ENCODE assay signal across 1 cellular context in the genomic region with DNA sequence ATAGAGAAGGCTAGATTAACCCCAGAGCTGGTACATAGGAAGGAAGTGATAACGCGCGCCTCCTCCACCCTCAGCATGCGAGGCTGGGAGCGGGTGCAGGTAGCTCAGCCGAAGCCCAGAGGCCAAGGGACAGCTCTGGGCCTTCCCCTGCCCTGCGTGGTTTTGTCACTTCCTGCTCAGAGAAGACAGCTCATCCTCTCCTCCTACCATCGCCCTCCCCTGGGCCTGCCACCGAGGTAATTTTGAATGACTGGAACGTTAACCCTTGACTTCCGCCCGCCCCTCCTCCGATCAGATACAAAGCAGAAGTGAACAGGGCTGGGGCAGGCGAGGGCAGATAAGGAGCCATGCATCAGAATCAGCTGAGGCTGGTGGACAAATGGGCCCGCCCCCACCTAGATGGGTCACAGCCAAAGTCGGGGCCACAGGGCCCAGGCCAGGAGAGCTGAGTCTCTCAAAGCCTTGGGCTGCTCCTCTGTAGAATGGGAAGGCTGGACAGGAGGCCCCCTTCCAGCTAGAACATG.
TF ChIP-seq lines count a peak whose summit lies in the region.

No MANE protein-coding gene starts in this region.

TF ChIP-seq in GM12878, 131 proteins besides CTCF, POLR2A, EP300 and RAD21 (continued from another document and continues in another):
- TF ChIP-seq, protein P1, sequence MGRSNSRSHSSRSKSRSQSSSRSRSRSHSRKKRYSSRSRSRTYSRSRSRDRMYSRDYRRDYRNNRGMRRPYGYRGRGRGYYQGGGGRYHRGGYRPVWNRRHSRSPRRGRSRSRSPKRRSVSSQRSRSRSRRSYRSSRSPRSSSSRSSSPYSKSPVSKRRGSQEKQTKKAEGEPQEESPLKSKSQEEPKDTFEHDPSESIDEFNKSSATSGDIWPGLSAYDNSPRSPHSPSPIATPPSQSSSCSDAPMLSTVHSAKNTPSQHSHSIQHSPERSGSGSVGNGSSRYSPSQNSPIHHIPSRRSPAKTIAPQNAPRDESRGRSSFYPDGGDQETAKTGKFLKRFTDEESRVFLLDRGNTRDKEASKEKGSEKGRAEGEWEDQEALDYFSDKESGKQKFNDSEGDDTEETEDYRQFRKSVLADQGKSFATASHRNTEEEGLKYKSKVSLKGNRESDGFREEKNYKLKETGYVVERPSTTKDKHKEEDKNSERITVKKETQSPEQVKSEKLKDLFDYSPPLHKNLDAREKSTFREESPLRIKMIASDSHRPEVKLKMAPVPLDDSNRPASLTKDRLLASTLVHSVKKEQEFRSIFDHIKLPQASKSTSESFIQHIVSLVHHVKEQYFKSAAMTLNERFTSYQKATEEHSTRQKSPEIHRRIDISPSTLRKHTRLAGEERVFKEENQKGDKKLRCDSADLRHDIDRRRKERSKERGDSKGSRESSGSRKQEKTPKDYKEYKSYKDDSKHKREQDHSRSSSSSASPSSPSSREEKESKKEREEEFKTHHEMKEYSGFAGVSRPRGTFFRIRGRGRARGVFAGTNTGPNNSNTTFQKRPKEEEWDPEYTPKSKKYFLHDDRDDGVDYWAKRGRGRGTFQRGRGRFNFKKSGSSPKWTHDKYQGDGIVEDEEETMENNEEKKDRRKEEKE (IDR thresholded peaks at IDR 0.05) = no peak
- no peak for TF ChIP-seq ZBED1 (IDR thresholded peaks at IDR 0.05; ENCODE audit: borderline replicate concordance)
- TF ChIP-seq, protein P2, sequence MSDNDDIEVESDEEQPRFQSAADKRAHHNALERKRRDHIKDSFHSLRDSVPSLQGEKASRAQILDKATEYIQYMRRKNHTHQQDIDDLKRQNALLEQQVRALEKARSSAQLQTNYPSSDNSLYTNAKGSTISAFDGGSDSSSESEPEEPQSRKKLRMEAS (IDR thresholded peaks at IDR 0.05; ENCODE audit: low read depth, low read length) = no peak
- TF ChIP-seq, protein P3, sequence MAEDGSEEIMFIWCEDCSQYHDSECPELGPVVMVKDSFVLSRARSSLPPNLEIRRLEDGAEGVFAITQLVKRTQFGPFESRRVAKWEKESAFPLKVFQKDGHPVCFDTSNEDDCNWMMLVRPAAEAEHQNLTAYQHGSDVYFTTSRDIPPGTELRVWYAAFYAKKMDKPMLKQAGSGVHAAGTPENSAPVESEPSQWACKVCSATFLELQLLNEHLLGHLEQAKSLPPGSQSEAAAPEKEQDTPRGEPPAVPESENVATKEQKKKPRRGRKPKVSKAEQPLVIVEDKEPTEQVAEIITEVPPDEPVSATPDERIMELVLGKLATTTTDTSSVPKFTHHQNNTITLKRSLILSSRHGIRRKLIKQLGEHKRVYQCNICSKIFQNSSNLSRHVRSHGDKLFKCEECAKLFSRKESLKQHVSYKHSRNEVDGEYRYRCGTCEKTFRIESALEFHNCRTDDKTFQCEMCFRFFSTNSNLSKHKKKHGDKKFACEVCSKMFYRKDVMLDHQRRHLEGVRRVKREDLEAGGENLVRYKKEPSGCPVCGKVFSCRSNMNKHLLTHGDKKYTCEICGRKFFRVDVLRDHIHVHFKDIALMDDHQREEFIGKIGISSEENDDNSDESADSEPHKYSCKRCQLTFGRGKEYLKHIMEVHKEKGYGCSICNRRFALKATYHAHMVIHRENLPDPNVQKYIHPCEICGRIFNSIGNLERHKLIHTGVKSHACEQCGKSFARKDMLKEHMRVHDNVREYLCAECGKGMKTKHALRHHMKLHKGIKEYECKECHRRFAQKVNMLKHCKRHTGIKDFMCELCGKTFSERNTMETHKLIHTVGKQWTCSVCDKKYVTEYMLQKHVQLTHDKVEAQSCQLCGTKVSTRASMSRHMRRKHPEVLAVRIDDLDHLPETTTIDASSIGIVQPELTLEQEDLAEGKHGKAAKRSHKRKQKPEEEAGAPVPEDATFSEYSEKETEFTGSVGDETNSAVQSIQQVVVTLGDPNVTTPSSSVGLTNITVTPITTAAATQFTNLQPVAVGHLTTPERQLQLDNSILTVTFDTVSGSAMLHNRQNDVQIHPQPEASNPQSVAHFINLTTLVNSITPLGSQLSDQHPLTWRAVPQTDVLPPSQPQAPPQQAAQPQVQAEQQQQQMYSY (CRISPR knock-in tag; IDR thresholded peaks at IDR 0.05) = no peak
- TF ChIP-seq SMAD5 (IDR thresholded peaks at IDR 0.05; ENCODE audit: low read depth) = peak; percentile 84
- no peak for TF ChIP-seq PML (IDR thresholded peaks at IDR 0.05; ENCODE audit: low read length)
- TF ChIP-seq TAF1 (IDR thresholded peaks at IDR 0.05; ENCODE audit: borderline replicate concordance, low read depth, low read length) = peak; percentile 70; the same call in 1 of the 2 replicates
- TF ChIP-seq GABPA (IDR thresholded peaks at IDR 0.05; ENCODE audit: low read depth) = no peak
- TF ChIP-seq, protein P4, sequence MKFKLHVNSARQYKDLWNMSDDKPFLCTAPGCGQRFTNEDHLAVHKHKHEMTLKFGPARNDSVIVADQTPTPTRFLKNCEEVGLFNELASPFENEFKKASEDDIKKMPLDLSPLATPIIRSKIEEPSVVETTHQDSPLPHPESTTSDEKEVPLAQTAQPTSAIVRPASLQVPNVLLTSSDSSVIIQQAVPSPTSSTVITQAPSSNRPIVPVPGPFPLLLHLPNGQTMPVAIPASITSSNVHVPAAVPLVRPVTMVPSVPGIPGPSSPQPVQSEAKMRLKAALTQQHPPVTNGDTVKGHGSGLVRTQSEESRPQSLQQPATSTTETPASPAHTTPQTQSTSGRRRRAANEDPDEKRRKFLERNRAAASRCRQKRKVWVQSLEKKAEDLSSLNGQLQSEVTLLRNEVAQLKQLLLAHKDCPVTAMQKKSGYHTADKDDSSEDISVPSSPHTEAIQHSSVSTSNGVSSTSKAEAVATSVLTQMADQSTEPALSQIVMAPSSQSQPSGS (IDR thresholded peaks at IDR 0.05; ENCODE audit: low read length) = no peak
- TF ChIP-seq ZZZ3 (IDR thresholded peaks at IDR 0.05; ENCODE audit: control insufficient read depth, insufficient read length, low read depth) = no peak
- TF ChIP-seq GATAD2B (conservative IDR thresholded peaks at IDR 0.05; ENCODE audit: low read depth) = 0 out of 2 replicates have a peak, but pooled peaks have one; percentile 35
- TF ChIP-seq, protein P5, sequence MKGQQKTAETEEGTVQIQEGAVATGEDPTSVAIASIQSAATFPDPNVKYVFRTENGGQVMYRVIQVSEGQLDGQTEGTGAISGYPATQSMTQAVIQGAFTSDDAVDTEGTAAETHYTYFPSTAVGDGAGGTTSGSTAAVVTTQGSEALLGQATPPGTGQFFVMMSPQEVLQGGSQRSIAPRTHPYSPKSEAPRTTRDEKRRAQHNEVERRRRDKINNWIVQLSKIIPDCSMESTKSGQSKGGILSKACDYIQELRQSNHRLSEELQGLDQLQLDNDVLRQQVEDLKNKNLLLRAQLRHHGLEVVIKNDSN (IDR thresholded peaks at IDR 0.05; ENCODE audit: borderline replicate concordance, extremely low read length, insufficient read depth, low read depth, low read length) = no peak
- TF ChIP-seq DPF2 (IDR thresholded peaks at IDR 0.05) = 0 out of 2 replicates have a peak, but pooled peaks have one; percentile 49
- TF ChIP-seq MYB (IDR thresholded peaks at IDR 0.05; ENCODE audit: borderline replicate concordance, low read depth, low read length) = no peak
- TF ChIP-seq SP1 (IDR thresholded peaks at IDR 0.05; ENCODE audit: low read depth, low read length) = no peak
- TF ChIP-seq CREM (IDR thresholded peaks at IDR 0.05; ENCODE audit: low read depth) = peak; percentile 78
- TF ChIP-seq, protein P6, sequence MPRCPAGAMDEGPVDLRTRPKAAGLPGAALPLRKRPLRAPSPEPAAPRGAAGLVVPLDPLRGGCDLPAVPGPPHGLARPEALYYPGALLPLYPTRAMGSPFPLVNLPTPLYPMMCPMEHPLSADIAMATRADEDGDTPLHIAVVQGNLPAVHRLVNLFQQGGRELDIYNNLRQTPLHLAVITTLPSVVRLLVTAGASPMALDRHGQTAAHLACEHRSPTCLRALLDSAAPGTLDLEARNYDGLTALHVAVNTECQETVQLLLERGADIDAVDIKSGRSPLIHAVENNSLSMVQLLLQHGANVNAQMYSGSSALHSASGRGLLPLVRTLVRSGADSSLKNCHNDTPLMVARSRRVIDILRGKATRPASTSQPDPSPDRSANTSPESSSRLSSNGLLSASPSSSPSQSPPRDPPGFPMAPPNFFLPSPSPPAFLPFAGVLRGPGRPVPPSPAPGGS (IDR thresholded peaks at IDR 0.05; ENCODE audit: borderline replicate concordance, insufficient read depth, low read depth, low read length, poor library complexity, severe bottlenecking) = peak; percentile 66
- TF ChIP-seq, protein P7, sequence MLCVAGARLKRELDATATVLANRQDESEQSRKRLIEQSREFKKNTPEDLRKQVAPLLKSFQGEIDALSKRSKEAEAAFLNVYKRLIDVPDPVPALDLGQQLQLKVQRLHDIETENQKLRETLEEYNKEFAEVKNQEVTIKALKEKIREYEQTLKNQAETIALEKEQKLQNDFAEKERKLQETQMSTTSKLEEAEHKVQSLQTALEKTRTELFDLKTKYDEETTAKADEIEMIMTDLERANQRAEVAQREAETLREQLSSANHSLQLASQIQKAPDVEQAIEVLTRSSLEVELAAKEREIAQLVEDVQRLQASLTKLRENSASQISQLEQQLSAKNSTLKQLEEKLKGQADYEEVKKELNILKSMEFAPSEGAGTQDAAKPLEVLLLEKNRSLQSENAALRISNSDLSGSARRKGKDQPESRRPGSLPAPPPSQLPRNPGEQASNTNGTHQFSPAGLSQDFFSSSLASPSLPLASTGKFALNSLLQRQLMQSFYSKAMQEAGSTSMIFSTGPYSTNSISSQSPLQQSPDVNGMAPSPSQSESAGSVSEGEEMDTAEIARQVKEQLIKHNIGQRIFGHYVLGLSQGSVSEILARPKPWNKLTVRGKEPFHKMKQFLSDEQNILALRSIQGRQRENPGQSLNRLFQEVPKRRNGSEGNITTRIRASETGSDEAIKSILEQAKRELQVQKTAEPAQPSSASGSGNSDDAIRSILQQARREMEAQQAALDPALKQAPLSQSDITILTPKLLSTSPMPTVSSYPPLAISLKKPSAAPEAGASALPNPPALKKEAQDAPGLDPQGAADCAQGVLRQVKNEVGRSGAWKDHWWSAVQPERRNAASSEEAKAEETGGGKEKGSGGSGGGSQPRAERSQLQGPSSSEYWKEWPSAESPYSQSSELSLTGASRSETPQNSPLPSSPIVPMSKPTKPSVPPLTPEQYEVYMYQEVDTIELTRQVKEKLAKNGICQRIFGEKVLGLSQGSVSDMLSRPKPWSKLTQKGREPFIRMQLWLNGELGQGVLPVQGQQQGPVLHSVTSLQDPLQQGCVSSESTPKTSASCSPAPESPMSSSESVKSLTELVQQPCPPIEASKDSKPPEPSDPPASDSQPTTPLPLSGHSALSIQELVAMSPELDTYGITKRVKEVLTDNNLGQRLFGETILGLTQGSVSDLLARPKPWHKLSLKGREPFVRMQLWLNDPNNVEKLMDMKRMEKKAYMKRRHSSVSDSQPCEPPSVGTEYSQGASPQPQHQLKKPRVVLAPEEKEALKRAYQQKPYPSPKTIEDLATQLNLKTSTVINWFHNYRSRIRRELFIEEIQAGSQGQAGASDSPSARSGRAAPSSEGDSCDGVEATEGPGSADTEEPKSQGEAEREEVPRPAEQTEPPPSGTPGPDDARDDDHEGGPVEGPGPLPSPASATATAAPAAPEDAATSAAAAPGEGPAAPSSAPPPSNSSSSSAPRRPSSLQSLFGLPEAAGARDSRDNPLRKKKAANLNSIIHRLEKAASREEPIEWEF (IDR thresholded peaks at IDR 0.05; ENCODE audit: insufficient replicate concordance, low read depth, low read length) = no peak
- peak; percentile 40 to 44; a peak in 3 of 4 replicates for TF ChIP-seq BHLHE40 (IDR thresholded peaks at IDR 0.05; ENCODE audit: borderline replicate concordance in 1 of 2, low read depth in 2 of 2, low read length in 1 of 2)
- TF ChIP-seq POLR2AphosphoS2 (IDR thresholded peaks at IDR 0.05; ENCODE audit: low read depth, low read length) = peak; percentile 66; the same call in 1 of the 2 replicates
- peak; percentile 44 for TF ChIP-seq MEF2B (IDR thresholded peaks at IDR 0.05; ENCODE audit: partially characterized antibody, poor library complexity, severe bottlenecking)
- no peak for TF ChIP-seq KLF5 (IDR thresholded peaks at IDR 0.05; ENCODE audit: partially characterized antibody)
- TF ChIP-seq RCOR1 (conservative IDR thresholded peaks at IDR 0.05; ENCODE audit: low read depth, low read length) = 0 out of 2 replicates have a peak, but pooled peaks have one; percentile 39
- TF ChIP-seq, protein P8, sequence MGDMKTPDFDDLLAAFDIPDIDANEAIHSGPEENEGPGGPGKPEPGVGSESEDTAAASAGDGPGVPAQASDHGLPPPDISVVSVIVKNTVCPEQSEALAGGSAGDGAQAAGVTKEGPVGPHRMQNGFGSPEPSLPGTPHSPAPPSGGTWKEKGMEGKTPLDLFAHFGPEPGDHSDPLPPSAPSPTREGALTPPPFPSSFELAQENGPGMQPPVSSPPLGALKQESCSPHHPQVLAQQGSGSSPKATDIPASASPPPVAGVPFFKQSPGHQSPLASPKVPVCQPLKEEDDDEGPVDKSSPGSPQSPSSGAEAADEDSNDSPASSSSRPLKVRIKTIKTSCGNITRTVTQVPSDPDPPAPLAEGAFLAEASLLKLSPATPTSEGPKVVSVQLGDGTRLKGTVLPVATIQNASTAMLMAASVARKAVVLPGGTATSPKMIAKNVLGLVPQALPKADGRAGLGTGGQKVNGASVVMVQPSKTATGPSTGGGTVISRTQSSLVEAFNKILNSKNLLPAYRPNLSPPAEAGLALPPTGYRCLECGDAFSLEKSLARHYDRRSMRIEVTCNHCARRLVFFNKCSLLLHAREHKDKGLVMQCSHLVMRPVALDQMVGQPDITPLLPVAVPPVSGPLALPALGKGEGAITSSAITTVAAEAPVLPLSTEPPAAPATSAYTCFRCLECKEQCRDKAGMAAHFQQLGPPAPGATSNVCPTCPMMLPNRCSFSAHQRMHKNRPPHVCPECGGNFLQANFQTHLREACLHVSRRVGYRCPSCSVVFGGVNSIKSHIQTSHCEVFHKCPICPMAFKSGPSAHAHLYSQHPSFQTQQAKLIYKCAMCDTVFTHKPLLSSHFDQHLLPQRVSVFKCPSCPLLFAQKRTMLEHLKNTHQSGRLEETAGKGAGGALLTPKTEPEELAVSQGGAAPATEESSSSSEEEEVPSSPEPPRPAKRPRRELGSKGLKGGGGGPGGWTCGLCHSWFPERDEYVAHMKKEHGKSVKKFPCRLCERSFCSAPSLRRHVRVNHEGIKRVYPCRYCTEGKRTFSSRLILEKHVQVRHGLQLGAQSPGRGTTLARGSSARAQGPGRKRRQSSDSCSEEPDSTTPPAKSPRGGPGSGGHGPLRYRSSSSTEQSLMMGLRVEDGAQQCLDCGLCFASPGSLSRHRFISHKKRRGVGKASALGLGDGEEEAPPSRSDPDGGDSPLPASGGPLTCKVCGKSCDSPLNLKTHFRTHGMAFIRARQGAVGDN (IDR thresholded peaks at IDR 0.05) = peak; percentile 98
- TF ChIP-seq, protein P9, sequence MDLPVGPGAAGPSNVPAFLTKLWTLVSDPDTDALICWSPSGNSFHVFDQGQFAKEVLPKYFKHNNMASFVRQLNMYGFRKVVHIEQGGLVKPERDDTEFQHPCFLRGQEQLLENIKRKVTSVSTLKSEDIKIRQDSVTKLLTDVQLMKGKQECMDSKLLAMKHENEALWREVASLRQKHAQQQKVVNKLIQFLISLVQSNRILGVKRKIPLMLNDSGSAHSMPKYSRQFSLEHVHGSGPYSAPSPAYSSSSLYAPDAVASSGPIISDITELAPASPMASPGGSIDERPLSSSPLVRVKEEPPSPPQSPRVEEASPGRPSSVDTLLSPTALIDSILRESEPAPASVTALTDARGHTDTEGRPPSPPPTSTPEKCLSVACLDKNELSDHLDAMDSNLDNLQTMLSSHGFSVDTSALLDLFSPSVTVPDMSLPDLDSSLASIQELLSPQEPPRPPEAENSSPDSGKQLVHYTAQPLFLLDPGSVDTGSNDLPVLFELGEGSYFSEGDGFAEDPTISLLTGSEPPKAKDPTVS (IDR thresholded peaks at IDR 0.05; ENCODE audit: low read depth, low read length) = no peak
- no peak for TF ChIP-seq CBFB (IDR thresholded peaks at IDR 0.05; ENCODE audit: low read depth)
- TF ChIP-seq KDM1A (IDR thresholded peaks at IDR 0.05; ENCODE audit: borderline replicate concordance) = no peak
- no peak for TF ChIP-seq CBX5 (IDR thresholded peaks at IDR 0.05; ENCODE audit: low read depth)
- no peak for TF ChIP-seq ZSCAN29 (IDR thresholded peaks at IDR 0.05)
- TF ChIP-seq SIX5 (IDR thresholded peaks at IDR 0.05; ENCODE audit: low read depth, low read length, severe bottlenecking) = no peak
- no peak for TF ChIP-seq ZNF207 (IDR thresholded peaks at IDR 0.05; ENCODE audit: borderline replicate concordance)
- TF ChIP-seq ATF7 (IDR thresholded peaks at IDR 0.05; ENCODE audit: low read depth) = peak; percentile 83
